Comparison of ENCODE assay signal across 8 cellular contexts in the genomic region with DNA sequence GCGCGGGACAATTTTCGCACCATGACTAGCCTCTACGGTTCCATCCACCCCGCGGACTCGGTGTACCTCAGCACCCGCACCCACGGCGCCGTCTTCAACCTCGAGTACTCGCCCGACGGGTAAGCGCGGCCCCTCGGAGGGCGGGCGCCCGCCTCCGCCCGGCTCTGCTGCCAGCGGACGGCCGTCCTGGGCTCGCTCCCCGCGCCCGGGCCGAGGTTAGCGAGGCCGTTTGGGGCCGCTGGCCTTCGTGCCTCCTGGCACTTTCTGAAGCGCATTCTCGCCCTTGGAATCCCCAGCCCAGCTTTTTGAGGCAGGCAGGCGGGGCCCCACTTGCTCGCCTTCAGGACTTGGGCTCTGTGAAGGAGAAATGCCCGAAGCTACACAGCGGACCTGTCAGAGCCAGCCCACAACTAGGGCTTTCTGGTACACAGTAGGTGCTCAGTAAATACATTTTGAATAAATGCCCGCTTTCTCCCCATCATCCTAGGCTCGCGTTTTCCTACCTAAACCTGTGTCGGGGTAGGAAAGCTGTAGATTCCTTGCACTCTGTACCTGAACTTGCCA. TPM values are rescaled to one million over a fixed set of nuclear protein-coding genes. Genes with fewer than 3 reads are reported as not detected.
DNase-seq lines count a peak whose midpoint lies in the region; ATAC-seq, FAIRE-seq and TF ChIP-seq lines count a peak whose summit lies in the region.

No MANE protein-coding gene starts in this region.

- no peak for FAIRE-seq in RCC 7860 (lab: Jason Lieb, UNC)

- peak overlapping the region; percentile 89 to 93 for H3K27ac ChIP-seq in liver (ENCODE audit: low read depth in 1 of 2, low read length in 2 of 2)

- peak; percentile 41 to 44 for ATAC-seq in activated CD4-positive, CD25-positive, alpha-beta regulatory T cell treated with anti-CD3 and anti-CD28 coated beads, Interleukin-2, amount 50 U/mL, for 24 hours
- peak; percentile 32 for ATAC-seq in HG02970 (IDR thresholded peaks at IDR 0.05; ENCODE audit: low FRiP score, unreplicated experiment)
- peak; percentile 28 for ATAC-seq in stimulated activated naive CD8-positive, alpha-beta T cell treated with anti-CD3 and anti-CD28 coated beads, Interleukin-15, Interleukin-2, amounts not matched to agents 100 U/mL and 50 U/mL, for 24 hours

- no peak for TF ChIP-seq RAD21 in liver (IDR thresholded peaks at IDR 0.05)

- H3K9me3 ChIP-seq in liver (ENCODE audit: control insufficient read depth in 4 of 4, low read length in 3 of 4) = no peaks in the 10 kb centered on the region

- TF ChIP-seq CTCF in cardiac fibroblast (IDR thresholded peaks at IDR 0.05; ENCODE audit: low read depth, low read length) (no peak), liver (IDR thresholded peaks at IDR 0.05; ENCODE audit: low read depth, low read length, missing input control) (no peak)

- no peak for DNase-seq in activated CD4-positive, CD25-positive, alpha-beta regulatory T cell treated with anti-CD3 and anti-CD28 coated beads, Interleukin-2, amount 50 U/mL, for 72 hours
- DNase-seq in RKO (ENCODE audit: low spot score) (peak; percentile 45), cardiac fibroblast (ENCODE audit: low read depth in 2 of 2) (peak; percentile 29), RCC 7860 (ENCODE audit: low spot score) (no peak)
- peak; percentile 49 for DNase-seq in stimulated activated naive CD8-positive, alpha-beta T cell treated with anti-CD3 and anti-CD28 coated beads, Interleukin-15, Interleukin-2, amounts not matched to agents 100 U/mL and 50 U/mL, for 24 hours

- H3K36me3 ChIP-seq in liver (ENCODE audit: control insufficient read depth in 4 of 4, insufficient read depth in 3 of 4, low read depth in 1 of 4, low read length in 3 of 4) = no peaks in the 10 kb centered on the region

- peaks cover 2 to 24% (median 20%) of the 10 kb centered on the region in 4 donors for H3K4me1 ChIP-seq in liver (ENCODE audit: control insufficient read depth in 4 of 4, insufficient read depth in 4 of 4, low read length in 3 of 4)

- peak overlapping the region; percentile 87 to 88 for H3K4me3 ChIP-seq in cardiac fibroblast (replicated peaks in 1 of 2; ENCODE audit: low read depth in 2 of 2, low read length in 2 of 2)
- peak overlapping the region; percentile 71 to 99 (median 81) for H3K4me3 ChIP-seq in liver (ENCODE audit: low read depth in 1 of 3, low read length in 3 of 3)

- H3K9ac ChIP-seq in liver (ENCODE audit: low read depth in 1 of 2, low read length in 2 of 2) = peak overlapping the region; percentile 33 to 94

- no peaks in the 10 kb centered on the region for H3K27me3 ChIP-seq in liver (ENCODE audit: control insufficient read depth in 4 of 4, insufficient read depth in 4 of 4, low read length in 3 of 4)

- under 1% methylated on average over 45 of the region's 45 CpGs for WGBS in liver

TF ChIP-seq in liver, 16 proteins besides CTCF, POLR2A, EP300 and RAD21:
- TF ChIP-seq, protein P1, sequence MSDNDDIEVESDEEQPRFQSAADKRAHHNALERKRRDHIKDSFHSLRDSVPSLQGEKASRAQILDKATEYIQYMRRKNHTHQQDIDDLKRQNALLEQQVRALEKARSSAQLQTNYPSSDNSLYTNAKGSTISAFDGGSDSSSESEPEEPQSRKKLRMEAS (IDR thresholded peaks at IDR 0.05) = no peak
- TF ChIP-seq TAF1 (conservative IDR thresholded peaks at IDR 0.05) (no peak), RXRA (IDR thresholded peaks at IDR 0.05) (no peak), YY1 (IDR thresholded peaks at IDR 0.05) (no peak), JUND (IDR thresholded peaks at IDR 0.05) (no peak), FOXA1 (IDR thresholded peaks at IDR 0.05) (no peak), HNF4G (IDR thresholded peaks at IDR 0.05) (no peak), EGR1 (IDR thresholded peaks at IDR 0.05; ENCODE audit: low read depth in 2 of 2) (no peak), SP1 (IDR thresholded peaks at IDR 0.05) (no peak)
- TF ChIP-seq, protein P2, sequence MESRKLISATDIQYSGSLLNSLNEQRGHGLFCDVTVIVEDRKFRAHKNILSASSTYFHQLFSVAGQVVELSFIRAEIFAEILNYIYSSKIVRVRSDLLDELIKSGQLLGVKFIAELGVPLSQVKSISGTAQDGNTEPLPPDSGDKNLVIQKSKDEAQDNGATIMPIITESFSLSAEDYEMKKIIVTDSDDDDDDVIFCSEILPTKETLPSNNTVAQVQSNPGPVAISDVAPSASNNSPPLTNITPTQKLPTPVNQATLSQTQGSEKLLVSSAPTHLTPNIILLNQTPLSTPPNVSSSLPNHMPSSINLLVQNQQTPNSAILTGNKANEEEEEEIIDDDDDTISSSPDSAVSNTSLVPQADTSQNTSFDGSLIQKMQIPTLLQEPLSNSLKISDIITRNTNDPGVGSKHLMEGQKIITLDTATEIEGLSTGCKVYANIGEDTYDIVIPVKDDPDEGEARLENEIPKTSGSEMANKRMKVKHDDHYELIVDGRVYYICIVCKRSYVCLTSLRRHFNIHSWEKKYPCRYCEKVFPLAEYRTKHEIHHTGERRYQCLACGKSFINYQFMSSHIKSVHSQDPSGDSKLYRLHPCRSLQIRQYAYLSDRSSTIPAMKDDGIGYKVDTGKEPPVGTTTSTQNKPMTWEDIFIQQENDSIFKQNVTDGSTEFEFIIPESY (IDR thresholded peaks at IDR 0.05) = no peak
- TF ChIP-seq, protein P3, sequence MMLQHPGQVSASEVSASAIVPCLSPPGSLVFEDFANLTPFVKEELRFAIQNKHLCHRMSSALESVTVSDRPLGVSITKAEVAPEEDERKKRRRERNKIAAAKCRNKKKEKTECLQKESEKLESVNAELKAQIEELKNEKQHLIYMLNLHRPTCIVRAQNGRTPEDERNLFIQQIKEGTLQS (IDR thresholded peaks at IDR 0.05) = no peak
- TF ChIP-seq, protein P4, sequence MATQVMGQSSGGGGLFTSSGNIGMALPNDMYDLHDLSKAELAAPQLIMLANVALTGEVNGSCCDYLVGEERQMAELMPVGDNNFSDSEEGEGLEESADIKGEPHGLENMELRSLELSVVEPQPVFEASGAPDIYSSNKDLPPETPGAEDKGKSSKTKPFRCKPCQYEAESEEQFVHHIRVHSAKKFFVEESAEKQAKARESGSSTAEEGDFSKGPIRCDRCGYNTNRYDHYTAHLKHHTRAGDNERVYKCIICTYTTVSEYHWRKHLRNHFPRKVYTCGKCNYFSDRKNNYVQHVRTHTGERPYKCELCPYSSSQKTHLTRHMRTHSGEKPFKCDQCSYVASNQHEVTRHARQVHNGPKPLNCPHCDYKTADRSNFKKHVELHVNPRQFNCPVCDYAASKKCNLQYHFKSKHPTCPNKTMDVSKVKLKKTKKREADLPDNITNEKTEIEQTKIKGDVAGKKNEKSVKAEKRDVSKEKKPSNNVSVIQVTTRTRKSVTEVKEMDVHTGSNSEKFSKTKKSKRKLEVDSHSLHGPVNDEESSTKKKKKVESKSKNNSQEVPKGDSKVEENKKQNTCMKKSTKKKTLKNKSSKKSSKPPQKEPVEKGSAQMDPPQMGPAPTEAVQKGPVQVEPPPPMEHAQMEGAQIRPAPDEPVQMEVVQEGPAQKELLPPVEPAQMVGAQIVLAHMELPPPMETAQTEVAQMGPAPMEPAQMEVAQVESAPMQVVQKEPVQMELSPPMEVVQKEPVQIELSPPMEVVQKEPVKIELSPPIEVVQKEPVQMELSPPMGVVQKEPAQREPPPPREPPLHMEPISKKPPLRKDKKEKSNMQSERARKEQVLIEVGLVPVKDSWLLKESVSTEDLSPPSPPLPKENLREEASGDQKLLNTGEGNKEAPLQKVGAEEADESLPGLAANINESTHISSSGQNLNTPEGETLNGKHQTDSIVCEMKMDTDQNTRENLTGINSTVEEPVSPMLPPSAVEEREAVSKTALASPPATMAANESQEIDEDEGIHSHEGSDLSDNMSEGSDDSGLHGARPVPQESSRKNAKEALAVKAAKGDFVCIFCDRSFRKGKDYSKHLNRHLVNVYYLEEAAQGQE (IDR thresholded peaks at IDR 0.05) = no peak

RNA-seq across cellular contexts. Expression of a gene that starts 0.8 kb away (rescaled TPM):
- total RNA-seq in liver = 10 to 100 TPM; 20.8 to 22.2 TPM
- 1 to 10 TPM; 9.7 TPM for polyA plus RNA-seq in liver

RNA-seq across cellular contexts. Expression of a gene that starts 16.5 kb away (rescaled TPM):
- total RNA-seq in liver = 10 to 100 TPM; 19.9 to 27.7 TPM
- 10 to 100 TPM; 16.2 to 19.2 TPM for polyA plus RNA-seq in liver

RNA-seq across cellular contexts. Expression of a gene that starts 47.8 kb away (rescaled TPM):
- 1 to 10 TPM; 2.0 to 2.1 TPM for total RNA-seq in liver
- polyA plus RNA-seq in liver = 1 to 10 TPM; 1.9 to 3.9 TPM

Comparison
In these comparisons a context has a peak if more than half of its experiments do, and no peak if none do; other contexts are left out.
1. DNase-seq: peak in RKO (single experiment), cardiac fibroblast (2 of 2) and stimulated activated naive CD8-positive, alpha-beta T cell treated with anti-CD3 and anti-CD28 coated beads, Interleukin-15, Interleukin-2, amounts not matched to agents 100 U/mL and 50 U/mL, for 24 hours (single experiment); none in activated CD4-positive, CD25-positive, alpha-beta regulatory T cell treated with anti-CD3 and anti-CD28 coated beads, Interleukin-2, amount 50 U/mL, for 72 hours (single experiment) and RCC 7860 (single experiment).
2. Peak in every context shown above with its lines, with median percentiles within 50 percentile points of each other: ATAC-seq.